Comparison of ENCODE assay signal across 11 cellular contexts in genomic region chr5:147303976-147304375, GRCh38.
DNase-seq lines count a peak whose midpoint lies in the region; ATAC-seq and TF ChIP-seq lines count a peak whose summit lies in the region.
"Had no signal": no experiment of that assay in that cellular context is flagged by ENCODE, and none has a peak within 500 bp of the region (broad histone marks: within the 10 kb centered on the region; RNA-seq: fewer than 3 reads in every experiment).

No MANE protein-coding gene starts in this region.

- H3K4me2 ChIP-seq in smooth muscle cell: no peak overlapping the region

- TF ChIP-seq CTCF in smooth muscle cell (IDR thresholded peaks at IDR 0.05; ENCODE audit: borderline replicate concordance, insufficient read depth, poor library complexity, severe bottlenecking) (no peak), WERI-Rb-1 (IDR thresholded peaks at IDR 0.05; ENCODE audit: low read depth, low read length) (no peak)

- H4K20me1 ChIP-seq in smooth muscle cell (ENCODE audit: low read depth): no peaks in the 10 kb centered on the region

- H3K4me1 ChIP-seq in smooth muscle cell (ENCODE audit: low read depth): no peaks in the 10 kb centered on the region

- H3K27ac ChIP-seq in smooth muscle cell (ENCODE audit: low read depth) (peak overlapping the region; percentile 56), WERI-Rb-1 (no peak overlapping the region)

- H3K36me3 ChIP-seq in smooth muscle cell (ENCODE audit: low read depth) (no peaks in the 10 kb centered on the region), WERI-Rb-1 (no peaks in the 10 kb centered on the region)
- H3K36me3 ChIP-seq: pancreas had no signal

- no peak overlapping the region for H3K9ac ChIP-seq in smooth muscle cell (ENCODE audit: low read depth)

- no peak for ATAC-seq in GM19351 (IDR thresholded peaks at IDR 0.05; ENCODE audit: unreplicated experiment)
- ATAC-seq: activated T-cell treated with anti-CD3 and anti-CD28 coated beads, Interleukin-2, amount 50 U/mL, for 4 hours had no signal

- 80% methylated on average over 2 of the region's 2 CpGs for WGBS in smooth muscle cell (ENCODE audit: low lambda C conversion rate)

- DNase-seq in GM04504 (ENCODE audit: low read depth) (peak; percentile 70), RPMI7951 (ENCODE audit: low read depth) (peak; percentile 83), fibroblast of peridontal ligament (ENCODE audit: extremely low read depth) (peak; percentile 62), smooth muscle cell (lab: John Stamatoyannopoulos, UW; ENCODE audit: unreplicated experiment) (no peak), cerebellar cortex (ENCODE audit: low spot score) (no peak), WERI-Rb-1 (no peak)
- DNase-seq: activated T-cell treated with anti-CD3 and anti-CD28 coated beads, Interleukin-2, amount 50 U/mL, for 4 hours; NCI-H774; pancreas; T-helper 9 cell had no signal

- H3F3A ChIP-seq in smooth muscle cell (ENCODE audit: low read depth): no peaks in the 10 kb centered on the region

- no peaks in the 10 kb centered on the region for H3K79me2 ChIP-seq in smooth muscle cell (ENCODE audit: low read depth)

- H2AFZ ChIP-seq in smooth muscle cell (ENCODE audit: low read depth): no peak overlapping the region

- H3K27me3 ChIP-seq in smooth muscle cell (ENCODE audit: low read depth) (no peaks in the 10 kb centered on the region), WERI-Rb-1 (ENCODE audit: insufficient read depth, low read depth, severe bottlenecking) (no peaks in the 10 kb centered on the region)
- H3K27me3 ChIP-seq: pancreas had no signal

- H3K4me3 ChIP-seq in smooth muscle cell: no peak overlapping the region
- no peak overlapping the region for H3K4me3 ChIP-seq in WERI-Rb-1 (ENCODE audit: low read depth, low read length)
- H3K4me3 ChIP-seq: pancreas had no signal

- H3K9me3 ChIP-seq in smooth muscle cell (replicated peaks; ENCODE audit: low read depth): no peaks in the 10 kb centered on the region
- no peaks in the 10 kb centered on the region for H3K9me3 ChIP-seq in WERI-Rb-1 (ENCODE audit: severe bottlenecking)
- H3K9me3 ChIP-seq: pancreas had no signal

Comparison
In these comparisons a context has a peak if more than half of its experiments do, and no peak if none do; other contexts are left out.
1. DNase-seq: peak in GM04504 (single experiment), RPMI7951 (single experiment) and fibroblast of peridontal ligament (single experiment); none in smooth muscle cell (single experiment), cerebellar cortex (single experiment) and WERI-Rb-1 (single experiment).